In the genomic region with DNA sequence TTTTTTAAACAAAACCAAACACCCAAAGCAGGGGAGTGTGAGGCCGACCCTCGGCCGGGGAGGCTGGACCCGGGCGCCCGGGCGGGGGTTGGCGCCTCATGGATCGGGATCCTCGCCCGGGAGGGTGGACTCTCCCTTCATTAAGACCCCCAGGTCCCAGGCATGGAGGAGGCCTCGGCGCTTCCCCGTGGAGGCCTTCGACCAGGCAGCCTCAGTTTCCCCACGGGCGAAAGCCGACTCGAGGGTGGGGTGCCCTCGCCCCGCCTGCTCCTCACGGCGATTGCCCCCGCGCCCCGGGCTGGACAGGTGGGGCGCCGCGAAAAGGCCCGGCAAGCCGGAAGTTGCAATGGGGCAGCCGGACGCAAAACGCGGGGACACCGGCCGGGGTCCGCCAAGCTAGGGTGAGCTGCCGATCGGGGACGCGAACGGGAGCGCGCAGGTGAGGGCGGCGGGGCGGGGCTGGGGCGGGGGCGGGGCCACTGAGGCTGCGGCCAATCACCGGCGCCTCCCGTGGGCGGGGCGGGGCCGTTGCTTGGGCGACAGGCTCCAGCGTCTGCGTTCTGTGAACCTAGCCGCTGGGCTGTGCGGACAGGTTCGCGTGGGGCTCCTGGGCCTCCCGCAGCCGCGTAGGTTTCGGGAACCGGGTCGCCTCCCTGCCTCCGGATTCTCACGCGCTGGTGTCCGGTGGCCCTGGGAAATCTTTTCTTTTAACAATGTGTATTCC, we compare ENCODE assay signal across 1 cellular context.
TF ChIP-seq lines count a peak whose summit lies in the region.

No MANE protein-coding gene starts in this region.

TF ChIP-seq in HepG2, 621 proteins besides CTCF, POLR2A, EP300 and RAD21 (continued from another document and continues in another):
- TF ChIP-seq, protein P1, sequence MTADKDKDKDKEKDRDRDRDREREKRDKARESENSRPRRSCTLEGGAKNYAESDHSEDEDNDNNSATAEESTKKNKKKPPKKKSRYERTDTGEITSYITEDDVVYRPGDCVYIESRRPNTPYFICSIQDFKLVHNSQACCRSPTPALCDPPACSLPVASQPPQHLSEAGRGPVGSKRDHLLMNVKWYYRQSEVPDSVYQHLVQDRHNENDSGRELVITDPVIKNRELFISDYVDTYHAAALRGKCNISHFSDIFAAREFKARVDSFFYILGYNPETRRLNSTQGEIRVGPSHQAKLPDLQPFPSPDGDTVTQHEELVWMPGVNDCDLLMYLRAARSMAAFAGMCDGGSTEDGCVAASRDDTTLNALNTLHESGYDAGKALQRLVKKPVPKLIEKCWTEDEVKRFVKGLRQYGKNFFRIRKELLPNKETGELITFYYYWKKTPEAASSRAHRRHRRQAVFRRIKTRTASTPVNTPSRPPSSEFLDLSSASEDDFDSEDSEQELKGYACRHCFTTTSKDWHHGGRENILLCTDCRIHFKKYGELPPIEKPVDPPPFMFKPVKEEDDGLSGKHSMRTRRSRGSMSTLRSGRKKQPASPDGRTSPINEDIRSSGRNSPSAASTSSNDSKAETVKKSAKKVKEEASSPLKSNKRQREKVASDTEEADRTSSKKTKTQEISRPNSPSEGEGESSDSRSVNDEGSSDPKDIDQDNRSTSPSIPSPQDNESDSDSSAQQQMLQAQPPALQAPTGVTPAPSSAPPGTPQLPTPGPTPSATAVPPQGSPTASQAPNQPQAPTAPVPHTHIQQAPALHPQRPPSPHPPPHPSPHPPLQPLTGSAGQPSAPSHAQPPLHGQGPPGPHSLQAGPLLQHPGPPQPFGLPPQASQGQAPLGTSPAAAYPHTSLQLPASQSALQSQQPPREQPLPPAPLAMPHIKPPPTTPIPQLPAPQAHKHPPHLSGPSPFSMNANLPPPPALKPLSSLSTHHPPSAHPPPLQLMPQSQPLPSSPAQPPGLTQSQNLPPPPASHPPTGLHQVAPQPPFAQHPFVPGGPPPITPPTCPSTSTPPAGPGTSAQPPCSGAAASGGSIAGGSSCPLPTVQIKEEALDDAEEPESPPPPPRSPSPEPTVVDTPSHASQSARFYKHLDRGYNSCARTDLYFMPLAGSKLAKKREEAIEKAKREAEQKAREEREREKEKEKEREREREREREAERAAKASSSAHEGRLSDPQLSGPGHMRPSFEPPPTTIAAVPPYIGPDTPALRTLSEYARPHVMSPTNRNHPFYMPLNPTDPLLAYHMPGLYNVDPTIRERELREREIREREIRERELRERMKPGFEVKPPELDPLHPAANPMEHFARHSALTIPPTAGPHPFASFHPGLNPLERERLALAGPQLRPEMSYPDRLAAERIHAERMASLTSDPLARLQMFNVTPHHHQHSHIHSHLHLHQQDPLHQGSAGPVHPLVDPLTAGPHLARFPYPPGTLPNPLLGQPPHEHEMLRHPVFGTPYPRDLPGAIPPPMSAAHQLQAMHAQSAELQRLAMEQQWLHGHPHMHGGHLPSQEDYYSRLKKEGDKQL (CRISPR knock-in tag; IDR thresholded peaks at IDR 0.05; ENCODE audit: low read depth) = no peak
- TF ChIP-seq ZNF337 (CRISPR knock-in tag; IDR thresholded peaks at IDR 0.05; ENCODE audit: borderline replicate concordance, low read depth) = 0 out of 2 replicates have a peak, but pooled peaks have one; percentile 56
- TF ChIP-seq SUZ12 (IDR thresholded peaks at IDR 0.05; ENCODE audit: low read depth, low read length) = no peak
- TF ChIP-seq ZNF713 (CRISPR knock-in tag; IDR thresholded peaks at IDR 0.05) = no peak
- no peak for TF ChIP-seq MTF1 (CRISPR knock-in tag; IDR thresholded peaks at IDR 0.05)
- no peak for TF ChIP-seq BRCA1 (CRISPR knock-in tag; IDR thresholded peaks at IDR 0.05)
- no peak for TF ChIP-seq HNRNPL (IDR thresholded peaks at IDR 0.05; ENCODE audit: low read depth, low read length)
- TF ChIP-seq CCDC6 (CRISPR knock-in tag; IDR thresholded peaks at IDR 0.05) = no peak
- TF ChIP-seq ZNF816 (CRISPR knock-in tag; IDR thresholded peaks at IDR 0.05; ENCODE audit: borderline replicate concordance) = peak; percentile 40; the same call in 1 of the 2 replicates
- 0 out of 2 replicates have a peak, but pooled peaks have one; percentile 25 for TF ChIP-seq ZNF83 (CRISPR knock-in tag; IDR thresholded peaks at IDR 0.05; ENCODE audit: borderline replicate concordance)
- TF ChIP-seq, protein P2, sequence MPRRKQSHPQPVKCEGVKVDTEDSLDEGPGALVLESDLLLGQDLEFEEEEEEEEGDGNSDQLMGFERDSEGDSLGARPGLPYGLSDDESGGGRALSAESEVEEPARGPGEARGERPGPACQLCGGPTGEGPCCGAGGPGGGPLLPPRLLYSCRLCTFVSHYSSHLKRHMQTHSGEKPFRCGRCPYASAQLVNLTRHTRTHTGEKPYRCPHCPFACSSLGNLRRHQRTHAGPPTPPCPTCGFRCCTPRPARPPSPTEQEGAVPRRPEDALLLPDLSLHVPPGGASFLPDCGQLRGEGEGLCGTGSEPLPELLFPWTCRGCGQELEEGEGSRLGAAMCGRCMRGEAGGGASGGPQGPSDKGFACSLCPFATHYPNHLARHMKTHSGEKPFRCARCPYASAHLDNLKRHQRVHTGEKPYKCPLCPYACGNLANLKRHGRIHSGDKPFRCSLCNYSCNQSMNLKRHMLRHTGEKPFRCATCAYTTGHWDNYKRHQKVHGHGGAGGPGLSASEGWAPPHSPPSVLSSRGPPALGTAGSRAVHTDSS (CRISPR knock-in tag; conservative IDR thresholded peaks at IDR 0.05) = no peak
- TF ChIP-seq ZFAT (CRISPR knock-in tag; conservative IDR thresholded peaks at IDR 0.05) = no peak
- TF ChIP-seq ZNF891 (CRISPR knock-in tag; IDR thresholded peaks at IDR 0.05) = no peak
- peak; percentile 40; the same call in 1 of the 2 replicates for TF ChIP-seq FOXA3 (CRISPR knock-in tag; IDR thresholded peaks at IDR 0.05)
- no peak for TF ChIP-seq FLYWCH1 (CRISPR knock-in tag; IDR thresholded peaks at IDR 0.05)
- peak; percentile 69 for TF ChIP-seq MEF2D (CRISPR knock-in tag; IDR thresholded peaks at IDR 0.05)
- TF ChIP-seq, protein P3, sequence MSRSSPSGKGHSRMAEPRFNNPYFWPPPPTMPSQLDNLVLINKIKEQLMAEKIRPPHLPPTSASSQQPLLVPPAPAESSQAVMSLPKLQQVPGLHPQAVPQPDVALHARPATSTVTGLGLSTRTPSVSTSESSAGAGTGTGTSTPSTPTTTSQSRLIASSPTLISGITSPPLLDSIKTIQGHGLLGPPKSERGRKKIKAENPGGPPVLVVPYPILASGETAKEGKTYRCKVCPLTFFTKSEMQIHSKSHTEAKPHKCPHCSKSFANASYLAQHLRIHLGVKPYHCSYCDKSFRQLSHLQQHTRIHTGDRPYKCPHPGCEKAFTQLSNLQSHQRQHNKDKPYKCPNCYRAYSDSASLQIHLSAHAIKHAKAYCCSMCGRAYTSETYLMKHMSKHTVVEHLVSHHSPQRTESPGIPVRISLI (CRISPR knock-in tag; IDR thresholded peaks at IDR 0.05; ENCODE audit: borderline replicate concordance) = peak; percentile 49; the same call in 1 of the 2 replicates
- TF ChIP-seq MYNN (CRISPR knock-in tag; IDR thresholded peaks at IDR 0.05; ENCODE audit: low read depth) = no peak
- TF ChIP-seq, protein P4, sequence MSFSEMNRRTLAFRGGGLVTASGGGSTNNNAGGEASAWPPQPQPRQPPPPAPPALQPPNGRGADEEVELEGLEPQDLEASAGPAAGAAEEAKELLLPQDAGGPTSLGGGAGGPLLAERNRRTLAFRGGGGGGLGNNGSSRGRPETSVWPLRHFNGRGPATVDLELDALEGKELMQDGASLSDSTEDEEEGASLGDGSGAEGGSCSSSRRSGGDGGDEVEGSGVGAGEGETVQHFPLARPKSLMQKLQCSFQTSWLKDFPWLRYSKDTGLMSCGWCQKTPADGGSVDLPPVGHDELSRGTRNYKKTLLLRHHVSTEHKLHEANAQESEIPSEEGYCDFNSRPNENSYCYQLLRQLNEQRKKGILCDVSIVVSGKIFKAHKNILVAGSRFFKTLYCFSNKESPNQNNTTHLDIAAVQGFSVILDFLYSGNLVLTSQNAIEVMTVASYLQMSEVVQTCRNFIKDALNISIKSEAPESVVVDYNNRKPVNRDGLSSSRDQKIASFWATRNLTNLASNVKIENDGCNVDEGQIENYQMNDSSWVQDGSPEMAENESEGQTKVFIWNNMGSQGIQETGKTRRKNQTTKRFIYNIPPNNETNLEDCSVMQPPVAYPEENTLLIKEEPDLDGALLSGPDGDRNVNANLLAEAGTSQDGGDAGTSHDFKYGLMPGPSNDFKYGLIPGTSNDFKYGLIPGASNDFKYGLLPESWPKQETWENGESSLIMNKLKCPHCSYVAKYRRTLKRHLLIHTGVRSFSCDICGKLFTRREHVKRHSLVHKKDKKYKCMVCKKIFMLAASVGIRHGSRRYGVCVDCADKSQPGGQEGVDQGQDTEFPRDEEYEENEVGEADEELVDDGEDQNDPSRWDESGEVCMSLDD (CRISPR knock-in tag; IDR thresholded peaks at IDR 0.05; ENCODE audit: borderline replicate concordance) = 0 out of 2 replicates have a peak, but pooled peaks have one; percentile 75
- TF ChIP-seq ZNF660 (CRISPR knock-in tag; IDR thresholded peaks at IDR 0.05; ENCODE audit: borderline replicate concordance, low read depth) = no peak
- peak; percentile 69; the same call in 1 of the 2 replicates for TF ChIP-seq ZNF607 (CRISPR knock-in tag; IDR thresholded peaks at IDR 0.05; ENCODE audit: borderline replicate concordance)
- TF ChIP-seq HHEX (CRISPR knock-in tag; IDR thresholded peaks at IDR 0.05) = no peak
- TF ChIP-seq, protein P5, sequence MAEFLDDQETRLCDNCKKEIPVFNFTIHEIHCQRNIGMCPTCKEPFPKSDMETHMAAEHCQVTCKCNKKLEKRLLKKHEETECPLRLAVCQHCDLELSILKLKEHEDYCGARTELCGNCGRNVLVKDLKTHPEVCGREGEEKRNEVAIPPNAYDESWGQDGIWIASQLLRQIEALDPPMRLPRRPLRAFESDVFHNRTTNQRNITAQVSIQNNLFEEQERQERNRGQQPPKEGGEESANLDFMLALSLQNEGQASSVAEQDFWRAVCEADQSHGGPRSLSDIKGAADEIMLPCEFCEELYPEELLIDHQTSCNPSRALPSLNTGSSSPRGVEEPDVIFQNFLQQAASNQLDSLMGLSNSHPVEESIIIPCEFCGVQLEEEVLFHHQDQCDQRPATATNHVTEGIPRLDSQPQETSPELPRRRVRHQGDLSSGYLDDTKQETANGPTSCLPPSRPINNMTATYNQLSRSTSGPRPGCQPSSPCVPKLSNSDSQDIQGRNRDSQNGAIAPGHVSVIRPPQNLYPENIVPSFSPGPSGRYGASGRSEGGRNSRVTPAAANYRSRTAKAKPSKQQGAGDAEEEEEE (CRISPR knock-in tag; IDR thresholded peaks at IDR 0.05; ENCODE audit: borderline replicate concordance) = no peak
- no peak for TF ChIP-seq KLF11 (CRISPR knock-in tag; IDR thresholded peaks at IDR 0.05)
- peak; percentile 97 for TF ChIP-seq KDM2A (CRISPR knock-in tag; IDR thresholded peaks at IDR 0.05; ENCODE audit: borderline replicate concordance, low read depth)
- TF ChIP-seq, protein P6, sequence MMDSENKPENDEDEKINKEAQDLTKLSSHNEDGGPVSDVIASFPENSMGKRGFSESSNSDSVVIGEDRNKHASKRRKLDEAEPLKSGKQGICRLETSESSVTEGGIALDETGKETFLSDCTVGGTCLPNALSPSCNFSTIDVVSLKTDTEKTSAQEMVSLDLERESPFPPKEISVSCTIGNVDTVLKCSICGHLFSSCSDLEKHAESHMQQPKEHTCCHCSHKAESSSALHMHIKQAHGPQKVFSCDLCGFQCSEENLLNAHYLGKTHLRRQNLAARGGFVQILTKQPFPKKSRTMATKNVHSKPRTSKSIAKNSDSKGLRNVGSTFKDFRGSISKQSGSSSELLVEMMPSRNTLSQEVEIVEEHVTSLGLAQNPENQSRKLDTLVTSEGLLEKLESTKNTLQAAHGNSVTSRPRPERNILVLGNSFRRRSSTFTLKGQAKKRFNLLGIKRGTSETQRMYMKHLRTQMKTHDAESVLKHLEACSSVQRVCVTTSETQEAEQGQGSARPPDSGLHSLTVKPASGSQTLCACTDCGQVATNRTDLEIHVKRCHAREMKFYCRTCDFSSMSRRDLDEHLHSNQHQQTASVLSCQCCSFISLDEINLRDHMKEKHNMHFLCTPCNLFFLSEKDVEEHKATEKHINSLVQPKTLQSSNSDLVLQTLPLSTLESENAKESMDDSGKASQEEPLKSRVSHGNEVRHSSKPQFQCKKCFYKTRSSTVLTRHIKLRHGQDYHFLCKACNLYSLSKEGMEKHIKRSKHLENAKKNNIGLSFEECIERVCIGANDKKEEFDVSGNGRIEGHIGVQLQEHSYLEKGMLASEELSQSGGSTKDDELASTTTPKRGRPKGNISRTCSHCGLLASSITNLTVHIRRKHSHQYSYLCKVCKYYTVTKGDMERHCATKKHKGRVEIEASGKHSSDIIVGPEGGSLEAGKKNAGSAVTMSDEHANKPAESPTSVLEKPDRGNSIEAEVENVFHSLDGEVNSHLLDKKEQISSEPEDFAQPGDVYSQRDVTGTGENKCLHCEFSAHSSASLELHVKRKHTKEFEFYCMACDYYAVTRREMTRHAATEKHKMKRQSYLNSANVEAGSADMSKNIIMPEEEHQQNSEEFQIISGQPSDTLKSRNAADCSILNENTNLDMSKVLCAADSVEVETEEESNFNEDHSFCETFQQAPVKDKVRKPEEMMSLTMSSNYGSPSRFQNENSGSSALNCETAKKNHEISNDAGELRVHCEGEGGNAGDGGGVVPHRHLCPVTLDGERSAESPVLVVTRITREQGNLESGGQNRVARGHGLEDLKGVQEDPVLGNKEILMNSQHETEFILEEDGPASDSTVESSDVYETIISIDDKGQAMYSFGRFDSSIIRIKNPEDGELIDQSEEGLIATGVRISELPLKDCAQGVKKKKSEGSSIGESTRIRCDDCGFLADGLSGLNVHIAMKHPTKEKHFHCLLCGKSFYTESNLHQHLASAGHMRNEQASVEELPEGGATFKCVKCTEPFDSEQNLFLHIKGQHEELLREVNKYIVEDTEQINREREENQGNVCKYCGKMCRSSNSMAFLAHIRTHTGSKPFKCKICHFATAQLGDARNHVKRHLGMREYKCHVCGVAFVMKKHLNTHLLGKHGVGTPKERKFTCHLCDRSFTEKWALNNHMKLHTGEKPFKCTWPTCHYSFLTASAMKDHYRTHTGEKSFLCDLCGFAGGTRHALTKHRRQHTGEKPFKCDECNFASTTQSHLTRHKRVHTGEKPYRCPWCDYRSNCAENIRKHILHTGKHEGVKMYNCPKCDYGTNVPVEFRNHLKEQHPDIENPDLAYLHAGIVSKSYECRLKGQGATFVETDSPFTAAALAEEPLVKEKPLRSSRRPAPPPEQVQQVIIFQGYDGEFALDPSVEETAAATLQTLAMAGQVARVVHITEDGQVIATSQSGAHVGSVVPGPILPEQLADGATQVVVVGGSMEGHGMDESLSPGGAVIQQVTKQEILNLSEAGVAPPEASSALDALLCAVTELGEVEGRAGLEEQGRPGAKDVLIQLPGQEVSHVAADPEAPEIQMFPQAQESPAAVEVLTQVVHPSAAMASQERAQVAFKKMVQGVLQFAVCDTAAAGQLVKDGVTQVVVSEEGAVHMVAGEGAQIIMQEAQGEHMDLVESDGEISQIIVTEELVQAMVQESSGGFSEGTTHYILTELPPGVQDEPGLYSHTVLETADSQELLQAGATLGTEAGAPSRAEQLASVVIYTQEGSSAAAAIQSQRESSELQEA (CRISPR knock-in tag; IDR thresholded peaks at IDR 0.05; ENCODE audit: not compliant biosample characterization) = no peak
- TF ChIP-seq, protein P7, sequence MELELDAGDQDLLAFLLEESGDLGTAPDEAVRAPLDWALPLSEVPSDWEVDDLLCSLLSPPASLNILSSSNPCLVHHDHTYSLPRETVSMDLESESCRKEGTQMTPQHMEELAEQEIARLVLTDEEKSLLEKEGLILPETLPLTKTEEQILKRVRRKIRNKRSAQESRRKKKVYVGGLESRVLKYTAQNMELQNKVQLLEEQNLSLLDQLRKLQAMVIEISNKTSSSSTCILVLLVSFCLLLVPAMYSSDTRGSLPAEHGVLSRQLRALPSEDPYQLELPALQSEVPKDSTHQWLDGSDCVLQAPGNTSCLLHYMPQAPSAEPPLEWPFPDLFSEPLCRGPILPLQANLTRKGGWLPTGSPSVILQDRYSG (CRISPR knock-in tag; IDR thresholded peaks at IDR 0.05) = no peak
- TF ChIP-seq ARID2 (CRISPR knock-in tag; IDR thresholded peaks at IDR 0.05; ENCODE audit: borderline replicate concordance) = no peak
- no peak for TF ChIP-seq RORA (CRISPR knock-in tag; IDR thresholded peaks at IDR 0.05)
